8 cellular contexts compared by ENCODE assay signal in genomic region chr19:37334179-37335071, GRCh38. TPM values are rescaled to one million over a fixed set of nuclear protein-coding genes. Genes with fewer than 3 reads are reported as not detected.
DNase-seq lines count a peak whose midpoint lies in the region; ATAC-seq and TF ChIP-seq lines count a peak whose summit lies in the region.

No MANE protein-coding gene starts in this region.

- H4K20me1 ChIP-seq in OCI-LY1 (ENCODE audit: insufficient read depth, low read length): no peaks in the 10 kb centered on the region

- no peaks in the 10 kb centered on the region for H3K27me3 ChIP-seq in OCI-LY1 (ENCODE audit: insufficient read depth, low read length)

- DNase-seq in activated T-helper 9 cell treated with anti-CD3 and anti-CD28 coated beads, Interleukin-2, amount 50 U/mL, for 16 hours (ENCODE audit: low read depth): peak; percentile 80
- DNase-seq in fibroblast of peridontal ligament (ENCODE audit: extremely low read depth): peak; percentile 88
- DNase-seq in naive thymus-derived CD8-positive, alpha-beta T cell: peak; percentile 72 to 97 (median 90)
- DNase-seq in stimulated activated effector memory CD8-positive, alpha-beta T cell treated with anti-CD3 and anti-CD28 coated beads, Interleukin-12 subunit alpha, Interleukin-12 subunit beta, amount 100 ng/mL, for 72 hours (ENCODE audit: low spot score in 2 of 2): peak; percentile 60 to 90

- peaks cover 49% of the 10 kb centered on the region for H3K36me3 ChIP-seq in OCI-LY1 (ENCODE audit: insufficient read depth, low read length)

- no peaks in the 10 kb centered on the region for H3K27me3 Mint-ChIP-seq in naive thymus-derived CD8-positive, alpha-beta T cell

- POLR2A ChIA-PET in naive thymus-derived CD8-positive, alpha-beta T cell (lab: Charles Lee): interaction anchor here (0.8 to 2.0 kb wide), 6 partner anchors 17 to 260 kb away, joined by 3 to 19 read pairs (median 11); partner anchors contain the start of genes ZNF527, ZNF540, ZNF569 and ZNF570

- H3F3A ChIP-seq in OCI-LY1 (ENCODE audit: insufficient read depth, low read length): no peaks in the 10 kb centered on the region

- H3K4me3 Mint-ChIP-seq in naive thymus-derived CD8-positive, alpha-beta T cell: peak overlapping the region; percentile 84 to 97 (median 90)
- H3K4me3 Mint-ChIP-seq in stimulated activated effector memory CD8-positive, alpha-beta T cell treated with anti-CD3 and anti-CD28 coated beads, Interleukin-12 subunit alpha, Interleukin-12 subunit beta, amount 100 ng/mL, for 72 hours: peak overlapping the region; percentile 81

- H3K9me3 Mint-ChIP-seq in naive thymus-derived CD8-positive, alpha-beta T cell: peaks cover 0 to 48% (median 0%) of the 10 kb centered on the region in 9 donors
- H3K9me3 Mint-ChIP-seq in stimulated activated effector memory CD8-positive, alpha-beta T cell treated with anti-CD3 and anti-CD28 coated beads, Interleukin-12 subunit alpha, Interleukin-12 subunit beta, amount 100 ng/mL, for 72 hours: no peaks in the 10 kb centered on the region

- H3K36me3 Mint-ChIP-seq in naive thymus-derived CD8-positive, alpha-beta T cell: peaks cover 7 to 70% (median 39%) of the 10 kb centered on the region in 3 donors
- peaks cover 35% of the 10 kb centered on the region for H3K36me3 Mint-ChIP-seq in stimulated activated effector memory CD8-positive, alpha-beta T cell treated with anti-CD3 and anti-CD28 coated beads, Interleukin-12 subunit alpha, Interleukin-12 subunit beta, amount 100 ng/mL, for 72 hours

- H3K4me3 ChIP-seq in OCI-LY1 (ENCODE audit: low read depth, low read length, poor library complexity, severe bottlenecking): peak overlapping the region; percentile 79

- peak overlapping the region; percentile 71 for H3K4me2 ChIP-seq in OCI-LY1 (ENCODE audit: low read length)

- ATAC-seq in HG03354 (IDR thresholded peaks at IDR 0.05; ENCODE audit: poor library complexity, severe bottlenecking, unreplicated experiment) (peak; percentile 79), HG02610 (IDR thresholded peaks at IDR 0.05; ENCODE audit: unreplicated experiment) (no peak)
- peak; percentile 97 to 98 for ATAC-seq in naive thymus-derived CD8-positive, alpha-beta T cell
- peak; percentile 100 for ATAC-seq in stimulated activated effector memory CD8-positive, alpha-beta T cell treated with anti-CD3 and anti-CD28 coated beads, Interleukin-12 subunit alpha, Interleukin-12 subunit beta, amount 100 ng/mL, for 72 hours

- TF ChIP-seq CTCF in OCI-LY1 (IDR thresholded peaks at IDR 0.05; ENCODE audit: low read length): no peak

- peak overlapping the region; percentile 76 for H3K9ac ChIP-seq in OCI-LY1 (ENCODE audit: low read length)

- no peaks in the 10 kb centered on the region for H3K9me2 ChIP-seq in OCI-LY1 (ENCODE audit: low read depth, low read length)

- H3K4me1 ChIP-seq in OCI-LY1 (ENCODE audit: insufficient read depth, low read length, severe bottlenecking): peaks cover 7% of the 10 kb centered on the region

- peaks cover 2% of the 10 kb centered on the region; the same call in 1 of the 2 replicates for H3K79me2 ChIP-seq in OCI-LY1 (ENCODE audit: insufficient read depth, low read length)

- H3K27ac ChIP-seq in OCI-LY1 (ENCODE audit: low read depth, low read length, poor library complexity, severe bottlenecking): no peak overlapping the region

- TF ChIP-seq POLR2A in GM15510 (IDR thresholded peaks at IDR 0.05; ENCODE audit: borderline replicate concordance, extremely low read depth, insufficient read length): peak; percentile 46

- H3K4me1 Mint-ChIP-seq in naive thymus-derived CD8-positive, alpha-beta T cell: peaks cover 9 to 34% (median 27%) of the 10 kb centered on the region in 4 donors
- H3K4me1 Mint-ChIP-seq in stimulated activated effector memory CD8-positive, alpha-beta T cell treated with anti-CD3 and anti-CD28 coated beads, Interleukin-12 subunit alpha, Interleukin-12 subunit beta, amount 100 ng/mL, for 72 hours: peaks cover 31% of the 10 kb centered on the region

- no peak overlapping the region for H2AFZ ChIP-seq in OCI-LY1 (ENCODE audit: low read length)

- H3K27ac Mint-ChIP-seq in naive thymus-derived CD8-positive, alpha-beta T cell: peak overlapping the region; percentile 79 to 98 (median 95)
- peak overlapping the region; percentile 86 for H3K27ac Mint-ChIP-seq in stimulated activated effector memory CD8-positive, alpha-beta T cell treated with anti-CD3 and anti-CD28 coated beads, Interleukin-12 subunit alpha, Interleukin-12 subunit beta, amount 100 ng/mL, for 72 hours

- no peaks in the 10 kb centered on the region for H3K9me3 ChIP-seq in OCI-LY1 (ENCODE audit: low read length)

RNA-seq across cellular contexts. Expression of gene ZNF527, which starts 36.5 kb away (rescaled TPM):
- 10 to 100 TPM; 10.9 to 15.1 TPM for total RNA-seq in naive thymus-derived CD8-positive, alpha-beta T cell
- 10 to 100 TPM in 2 of 3 donors, 1 to 10 TPM in 1; 8.7 to 13.1 (median 10.9) TPM for polyA plus RNA-seq in naive thymus-derived CD8-positive, alpha-beta T cell
